In the genomic region with DNA sequence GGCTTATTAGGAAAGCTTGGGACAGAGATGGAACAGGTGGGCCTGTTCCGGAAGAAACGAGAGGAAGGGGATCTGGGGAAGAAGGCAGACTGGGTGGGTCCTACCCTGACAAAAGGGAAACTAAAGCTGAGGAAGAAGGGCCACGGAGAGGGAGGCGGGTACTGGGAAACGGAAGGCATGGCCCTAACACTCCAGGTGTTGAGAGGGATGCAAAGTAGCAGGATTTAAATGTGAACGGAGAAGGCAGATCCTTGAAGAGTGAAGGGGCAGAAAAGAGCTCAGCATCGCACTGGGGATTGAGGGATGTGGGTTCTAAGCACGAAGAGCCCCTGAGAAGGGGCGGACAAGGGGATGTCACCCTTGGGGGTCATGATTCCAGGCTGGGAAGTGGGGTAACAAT, we compare ENCODE assay signal across 8 cellular contexts. TPM values are rescaled to one million over a fixed set of nuclear protein-coding genes. Genes with fewer than 3 reads are reported as not detected.
DNase-seq lines count a peak whose midpoint lies in the region; ATAC-seq and TF ChIP-seq lines count a peak whose summit lies in the region.

No MANE protein-coding gene starts in this region.

- H3K27ac ChIP-seq in iPS-18a (ENCODE audit: low read length) (no peak overlapping the region), stomach (peak overlapping the region; percentile 65 to 88 (median 84))

- TF ChIP-seq POLR2A in stomach (IDR thresholded peaks at IDR 0.05): no peak

- DNase-seq in activated naive CD4-positive, alpha-beta T cell (lab: John Stamatoyannopoulos, UW): no peak
- DNase-seq in stomach: no peak

- ATAC-seq in GM18907 (IDR thresholded peaks at IDR 0.05; ENCODE audit: unreplicated experiment) (no peak), HG03565 (IDR thresholded peaks at IDR 0.05; ENCODE audit: unreplicated experiment) (no peak), GM18519 (IDR thresholded peaks at IDR 0.05; ENCODE audit: low FRiP score, unreplicated experiment) (no peak)

- peaks cover 10% of the 10 kb centered on the region for H3K4me1 ChIP-seq in iPS-18a (ENCODE audit: control insufficient read depth, low read depth, low read length)
- peaks cover 51 to 61% (median 56%) of the 10 kb centered on the region in 4 donors for H3K4me1 ChIP-seq in stomach

- no peak for TF ChIP-seq EP300 in stomach (IDR thresholded peaks at IDR 0.05)

- peaks cover 6% of the 10 kb centered on the region for H3K36me3 Mint-ChIP-seq in activated naive CD4-positive, alpha-beta T cell treated with anti-CD3 and anti-CD28 coated beads, Interleukin-2, amount 50 U/mL, for 24 hours

- no peaks in the 10 kb centered on the region for H3K36me3 ChIP-seq in iPS-18a (ENCODE audit: control insufficient read depth, low read depth, low read length)
- H3K36me3 ChIP-seq in stomach: no peaks in the 10 kb centered on the region

- H3K9me3 ChIP-seq in iPS-18a (ENCODE audit: control insufficient read depth, low read depth, low read length): no peaks in the 10 kb centered on the region
- H3K9me3 ChIP-seq in stomach: no peaks in the 10 kb centered on the region

- H3K9me3 Mint-ChIP-seq in activated naive CD4-positive, alpha-beta T cell treated with anti-CD3 and anti-CD28 coated beads, Interleukin-2, amount 50 U/mL, for 24 hours: no peaks in the 10 kb centered on the region

- peak overlapping the region; percentile 98 for H3K4me3 Mint-ChIP-seq in activated naive CD4-positive, alpha-beta T cell treated with anti-CD3 and anti-CD28 coated beads, Interleukin-2, amount 50 U/mL, for 24 hours

- WGBS in stomach, 5 donors: 3 to 5% (median 3%) methylated on average over 9 of the region's 9 CpGs

- no peak for TF ChIP-seq CTCF in WI38 (IDR thresholded peaks at IDR 0.05; ENCODE audit: low read depth, low read length)
- no peak for TF ChIP-seq CTCF in stomach (IDR thresholded peaks at IDR 0.05)

- peak overlapping the region; percentile 95 for H3K27ac Mint-ChIP-seq in activated naive CD4-positive, alpha-beta T cell treated with anti-CD3 and anti-CD28 coated beads, Interleukin-2, amount 50 U/mL, for 24 hours

- H3K9ac ChIP-seq in iPS-18a (ENCODE audit: low read length): peak overlapping the region; percentile 53

- intact Hi-C loops in stomach (cut with DNase I; ENCODE audit: low total_unique reads): no loop called here

- peaks cover 59% of the 10 kb centered on the region for H3K4me1 Mint-ChIP-seq in activated naive CD4-positive, alpha-beta T cell treated with anti-CD3 and anti-CD28 coated beads, Interleukin-2, amount 50 U/mL, for 24 hours

- H3K27me3 ChIP-seq in iPS-18a (ENCODE audit: control insufficient read depth, insufficient read depth, low read length): no peaks in the 10 kb centered on the region
- no peaks in the 10 kb centered on the region for H3K27me3 ChIP-seq in stomach

- no peaks in the 10 kb centered on the region for H3K27me3 Mint-ChIP-seq in activated naive CD4-positive, alpha-beta T cell treated with anti-CD3 and anti-CD28 coated beads, Interleukin-2, amount 50 U/mL, for 24 hours

- H3K4me3 ChIP-seq in WI38 (ENCODE audit: low read depth, low read length) (peak overlapping the region; percentile 89), iPS-18a (ENCODE audit: low read length) (peak overlapping the region; percentile 93), stomach (peak overlapping the region; percentile 73 to 94 (median 91))

RNA-seq across cellular contexts. Expression of a gene that starts 0.7 kb away (rescaled TPM):
- 100 to 1,000 TPM in 1 of 5 donors, 10 to 100 TPM in 3, 1 to 10 TPM in 1; 10.0 to 121 (median 20.1) TPM for total RNA-seq in stomach
- 10 to 100 TPM in 1 of 3 donors, 1 to 10 TPM in 2; 4.9 to 13.3 (median 5.1) TPM for polyA plus RNA-seq in stomach
